In the genomic region with DNA sequence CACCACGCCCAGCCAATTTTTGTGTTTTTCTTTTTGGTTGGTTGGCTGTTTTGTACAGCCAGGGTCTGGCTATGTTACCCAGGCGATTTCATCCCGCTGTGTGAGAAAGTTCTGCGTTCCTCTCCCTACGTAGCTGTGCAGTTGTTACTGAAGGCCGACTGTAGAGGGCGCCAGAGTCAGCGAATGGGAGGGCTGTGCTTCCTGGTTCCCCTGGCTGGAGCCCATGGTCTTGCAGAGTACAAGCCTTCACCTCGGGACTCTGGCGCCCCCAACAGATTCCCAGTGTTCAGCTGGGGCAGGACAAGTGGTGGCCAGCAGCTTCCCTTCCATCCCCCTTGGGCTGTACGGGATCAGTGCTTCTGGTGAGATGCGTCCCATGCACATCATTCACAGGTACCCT, we compare ENCODE assay signal across 8 cellular contexts. TPM values are rescaled to one million over a fixed set of nuclear protein-coding genes. Genes with fewer than 3 reads are reported as not detected.
DNase-seq lines count a peak whose midpoint lies in the region; ATAC-seq and TF ChIP-seq lines count a peak whose summit lies in the region.

No MANE protein-coding gene starts in this region.

- DNase-seq in EH (ENCODE audit: low read depth) (peak; percentile 16), HFF-Myc (ENCODE audit: extremely low read depth, low read depth) (no peak), SK-N-DZ (ENCODE audit: low spot score) (peak; percentile 8), iPS-NIHi7 (ENCODE audit: extremely low spot score) (peak; percentile 60), NCI-H1048 (lab: John Stamatoyannopoulos, UW) (no peak), left lung (no peak), epidermal melanocyte (ENCODE audit: insufficient read length, low spot score) (no peak)

- intact Hi-C loops in left lung (cut with DNase I), result no loop called here

- ATAC-seq in GM18517 (IDR thresholded peaks at IDR 0.05; ENCODE audit: unreplicated experiment), result no peak
- no peak for ATAC-seq in left lung

- H3K4me3 ChIP-seq in HFF-Myc (replicated peaks; ENCODE audit: low read depth, low read length), result no peak overlapping the region
- no peak overlapping the region for H3K4me3 ChIP-seq in left lung

- no peak overlapping the region for H3K27ac ChIP-seq in left lung

- no peaks in the 10 kb centered on the region for H3K9me3 ChIP-seq in left lung

- peak; percentile 31 for TF ChIP-seq CTCF in HFF-Myc (IDR thresholded peaks at IDR 0.05; ENCODE audit: low read depth, low read length, missing control alignments)
- no peak for TF ChIP-seq CTCF in left lung (IDR thresholded peaks at IDR 0.05)

- no peaks in the 10 kb centered on the region for H3K36me3 ChIP-seq in left lung

- H3K4me1 ChIP-seq in left lung, result no peaks in the 10 kb centered on the region

- H3K27me3 ChIP-seq in left lung, result no peaks in the 10 kb centered on the region

RNA-seq across cellular contexts. Expression of a gene that starts 5.6 kb away (rescaled TPM):
- not detected in 2 replicates for polyA plus RNA-seq in SK-N-DZ (2014; cell fraction: cytosol; rRNA removed)
- not detected in 2 replicates for polyA plus RNA-seq in SK-N-DZ (2014; cell fraction: nucleus; rRNA removed)
- total RNA-seq in left lung, result not detected

Comparison
In these comparisons a context has a peak if more than half of its experiments do, and no peak if none do; other contexts are left out.
1. DNase-seq: peak in EH (single experiment), SK-N-DZ (single experiment) and iPS-NIHi7 (single experiment); none in HFF-Myc (single experiment), NCI-H1048 (single experiment), left lung (0 of 2) and epidermal melanocyte (single experiment).